29 cellular contexts compared by ENCODE assay signal in the genomic region with DNA sequence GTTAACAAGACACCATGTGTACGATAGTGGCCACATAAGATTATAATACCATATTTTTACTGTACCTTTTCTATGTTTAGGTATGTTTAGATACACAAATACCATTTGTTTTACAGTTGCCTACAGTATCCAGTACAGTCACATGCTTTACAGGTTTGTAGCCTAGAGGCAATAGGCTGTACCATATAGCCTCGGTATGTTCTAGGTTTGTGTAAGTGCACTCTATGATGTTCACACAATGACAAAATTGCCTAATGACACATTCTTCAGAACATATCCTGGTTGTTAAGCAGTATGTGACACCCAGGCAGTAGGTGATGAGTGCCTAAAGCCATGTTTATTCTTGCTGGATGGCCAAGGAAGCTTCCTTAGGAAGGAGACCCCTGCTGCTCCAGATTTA.
DNase-seq lines count a peak whose midpoint lies in the region; ATAC-seq and TF ChIP-seq lines count a peak whose summit lies in the region.
"Had no signal": no experiment of that assay in that cellular context is flagged by ENCODE, and none has a peak within 500 bp of the region (broad histone marks: within the 10 kb centered on the region; RNA-seq: fewer than 3 reads in every experiment).

No MANE protein-coding gene starts in this region.

- H3K27me3 ChIP-seq in trophoblast cell (ENCODE audit: insufficient read depth, low read length) = no peaks in the 10 kb centered on the region
- no peaks in the 10 kb centered on the region for H3K27me3 ChIP-seq in transverse colon
- H3K27me3 ChIP-seq: BE2C; BLaER1; BLaER1 treated with 17β-estradiol and CSF1 and Interleukin-3, amounts not matched to agents 10 nM and 100 nM had no signal

- intact Hi-C loops in transverse colon (cut with DNase I; ENCODE audit: low total_unique reads) = no loop called here

- no peak overlapping the region for H3K18ac ChIP-seq in trophoblast cell (ENCODE audit: low read length)

- peak overlapping the region; percentile 12 for H3K4ac ChIP-seq in trophoblast cell (ENCODE audit: low read depth, low read length)

- H2BK12ac ChIP-seq in trophoblast cell (ENCODE audit: low read length) = no peak overlapping the region

- no peak for TF ChIP-seq CTCF in transverse colon (IDR thresholded peaks at IDR 0.05)

- DNase-seq in NCI-H526 treated with DMSO at 0.1 percent for 48 hours (lab: John Stamatoyannopoulos, UW) (peak; percentile 20), trophoblast cell (peak; percentile 58 to 90), transverse colon (no peak)
- DNase-seq: 8988T; ACHN; AML-193; BE2C; C1 segment of cervical spinal cord; Caco-2; Calu3; CD4-positive, alpha-beta memory T cell; CD4-positive, alpha-beta T cell; CD4-positive, CD25-positive, alpha-beta regulatory T cell; CD8-positive, alpha-beta memory T cell; CD8-positive, alpha-beta T cell; COR-L47; DMS 273 treated with DMSO at 0.1 percent for 48 hours; DMS153; DMS53; DMS79; DMS79 treated with DMSO at 0.1 percent for 48 hours; DND-41; EL had no signal

- peaks cover 12% of the 10 kb centered on the region for H3K79me1 ChIP-seq in trophoblast cell (ENCODE audit: low read length)

- H3K9ac ChIP-seq in trophoblast cell (ENCODE audit: low read length) = no peak overlapping the region
- H3K9ac ChIP-seq: BLaER1; BLaER1 treated with 17β-estradiol and CSF1 and Interleukin-3, amounts not matched to agents 10 nM and 100 nM had no signal

- H3K79me2 ChIP-seq in trophoblast cell (ENCODE audit: control insufficient read depth, insufficient read depth, low read length, poor library complexity) = peaks cover 3% of the 10 kb centered on the region

- no peak overlapping the region for H3K14ac ChIP-seq in trophoblast cell (ENCODE audit: low read length)

- H2AFZ ChIP-seq in trophoblast cell (ENCODE audit: insufficient read depth, low read length, poor library complexity) = no peak overlapping the region

- peak overlapping the region; percentile 26 for H4K8ac ChIP-seq in trophoblast cell (ENCODE audit: low read depth, low read length)

- WGBS in trophoblast cell (ENCODE audit: extremely low coverage, insufficient coverage, insufficient read length) = no CpG with 5 or more reads among the region's 2 CpGs
- 81 to 100% methylated on average over 2 of the region's 2 CpGs for WGBS in transverse colon (ENCODE audit: low coverage in 1 of 2), 2 donors

- ATAC-seq in HG02884 (IDR thresholded peaks at IDR 0.05; ENCODE audit: unreplicated experiment) = no peak
- ATAC-seq: A549; CD8-positive, alpha-beta T cell had no signal

- no peak overlapping the region for H4K12ac ChIP-seq in trophoblast cell (ENCODE audit: low read depth, low read length)

- H4K91ac ChIP-seq in trophoblast cell (ENCODE audit: low read depth, low read length) = peak overlapping the region; percentile 59

- no peak overlapping the region for H2AK5ac ChIP-seq in trophoblast cell (ENCODE audit: low read length)

- in situ Hi-C loops in transverse colon (cut with MboI; ENCODE audit: low pct_ligation_motif_present in 1 of 4, low pct_unique_long_range_greater_than_20kb in 1 of 4, low sequenced_read_pairs in 3 of 4) = loop anchor here in 3 of 4 donors (25.0 kb wide), 2 partner anchors 263 to 288 kb away; no protein-coding TSS in a partner anchor

- H2BK120ac ChIP-seq in trophoblast cell (ENCODE audit: insufficient read depth, low read length, poor library complexity) = peak overlapping the region; percentile 31

- no peak overlapping the region for H3K4me2 ChIP-seq in trophoblast cell (ENCODE audit: low read length)
- H3K4me2 ChIP-seq: A549; BLaER1; BLaER1 treated with 17β-estradiol and CSF1 and Interleukin-3, amounts not matched to agents 10 nM and 100 nM had no signal

- no peaks in the 10 kb centered on the region for H3K9me3 ChIP-seq in trophoblast cell (ENCODE audit: insufficient read depth, low read depth, low read length)
- H3K9me3 ChIP-seq in transverse colon = no peaks in the 10 kb centered on the region
- H3K9me3 ChIP-seq: A549; BE2C; BLaER1; BLaER1 treated with 17β-estradiol and CSF1 and Interleukin-3, amounts not matched to agents 10 nM and 100 nM; Caco-2 had no signal

- peaks cover 10 to 19% of the 10 kb centered on the region in 2 experiments for H3K4me1 ChIP-seq in trophoblast cell (ENCODE audit: control insufficient read depth in 1 of 2, insufficient read depth in 2 of 2, low read length in 2 of 2)
- no peaks in the 10 kb centered on the region for H3K4me1 ChIP-seq in transverse colon
- H3K4me1 ChIP-seq: A549; BE2C; BLaER1; BLaER1 treated with 17β-estradiol and CSF1 and Interleukin-3, amounts not matched to agents 10 nM and 100 nM; Caco-2 had no signal

- no peak overlapping the region for H3K4me3 ChIP-seq in trophoblast cell (ENCODE audit: low read depth, low read length)
- H3K4me3 ChIP-seq in transverse colon = no peak overlapping the region
- H3K4me3 ChIP-seq: A549; BLaER1; BLaER1 treated with 17β-estradiol and CSF1 and Interleukin-3, amounts not matched to agents 10 nM and 100 nM had no signal

- no peak overlapping the region for H3K27ac ChIP-seq in trophoblast cell (ENCODE audit: low read depth, low read length)
- H3K27ac ChIP-seq in transverse colon = no peak overlapping the region
- H3K27ac ChIP-seq: 22Rv1; A549; BLaER1; BLaER1 treated with 17β-estradiol and CSF1 and Interleukin-3, amounts not matched to agents 10 nM and 100 nM; C4-2B had no signal

- no peak overlapping the region for H3K23ac ChIP-seq in trophoblast cell (ENCODE audit: low read length)

- H2BK5ac ChIP-seq in trophoblast cell (ENCODE audit: low read depth, low read length, poor library complexity) = peak overlapping the region; percentile 33

- TF ChIP-seq EP300 in transverse colon (IDR thresholded peaks at IDR 0.05; ENCODE audit: low read depth) = no peak

- no peak for TF ChIP-seq POLR2A in transverse colon (IDR thresholded peaks at IDR 0.05)

- H3K36me3 ChIP-seq in trophoblast cell (ENCODE audit: control insufficient read depth in 1 of 2, insufficient read depth in 2 of 2, low read length in 2 of 2) (no peaks in the 10 kb centered on the region), transverse colon (no peaks in the 10 kb centered on the region)
- H3K36me3 ChIP-seq: BE2C; BLaER1; BLaER1 treated with 17β-estradiol and CSF1 and Interleukin-3, amounts not matched to agents 10 nM and 100 nM had no signal
